In the genomic region with DNA sequence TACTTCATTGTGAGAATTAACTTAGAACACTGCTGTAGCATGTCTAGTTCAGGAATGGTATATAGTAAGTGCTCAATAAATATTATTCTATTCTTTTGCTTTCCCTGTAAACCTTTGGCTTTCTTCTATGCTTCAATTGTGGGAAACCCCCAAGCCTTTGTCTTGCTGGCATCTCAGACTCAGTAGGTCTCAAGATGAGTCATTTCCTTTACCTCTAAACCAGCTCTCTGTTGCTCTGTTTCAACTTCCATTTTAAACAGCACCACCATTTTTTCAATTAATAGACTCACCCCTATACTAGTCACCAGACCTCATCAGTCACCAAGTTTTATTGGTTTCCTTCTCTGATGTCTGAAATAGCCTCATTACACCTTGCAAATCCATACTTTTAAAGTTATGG, we compare ENCODE assay signal across 10 cellular contexts. TPM values are rescaled to one million over a fixed set of nuclear protein-coding genes. Genes with fewer than 3 reads are reported as not detected.
DNase-seq lines count a peak whose midpoint lies in the region; ATAC-seq and TF ChIP-seq lines count a peak whose summit lies in the region.
"Had no signal": no experiment of that assay in that cellular context is flagged by ENCODE, and none has a peak within 500 bp of the region (broad histone marks: within the 10 kb centered on the region; RNA-seq: fewer than 3 reads in every experiment).

No MANE protein-coding gene starts in this region.

- H3K27me3 ChIP-seq in breast epithelium (no peaks in the 10 kb centered on the region), psoas muscle (ENCODE audit: insufficient read depth in 3 of 3, low read length in 2 of 3) (no peaks in the 10 kb centered on the region)

- H3K4me3 ChIP-seq in breast epithelium (no peak overlapping the region), psoas muscle (no peak overlapping the region)

- ATAC-seq in HG02885 (IDR thresholded peaks at IDR 0.05; ENCODE audit: poor library complexity, unreplicated experiment) (peak; percentile 99), T-helper 17 cell (peak; percentile 77), psoas muscle (no peak)

- no TSS peak for BruUV-seq in MCF 10A (replicated peaks; lab: Mats Ljungman, UMichigan)

- peaks cover 5% of the 10 kb centered on the region for H3K36me3 ChIP-seq in breast epithelium
- H3K36me3 ChIP-seq in psoas muscle (ENCODE audit: insufficient read depth in 1 of 2, low read depth in 1 of 2) = no peaks in the 10 kb centered on the region

- H3K9me3 Mint-ChIP-seq in MCF 10A (ENCODE audit: unreplicated experiment) = peaks cover 6% of the 10 kb centered on the region
- H3K9me3 Mint-ChIP-seq in stimulated activated naive CD8-positive, alpha-beta T cell treated with anti-CD3 and anti-CD28 coated beads, Interleukin-15, Interleukin-2, amounts not matched to agents 100 ng/mL and 50 ng/mL, for 24 hours = no peaks in the 10 kb centered on the region

- TF ChIP-seq CTCF in MCF 10A (IDR thresholded peaks at IDR 0.05; ENCODE audit: unreplicated experiment) (no peak), breast epithelium (IDR thresholded peaks at IDR 0.05) (no peak), psoas muscle (IDR thresholded peaks at IDR 0.05) (no peak)

- no peak for TF ChIP-seq POLR2A in breast epithelium (IDR thresholded peaks at IDR 0.05)

- H3K36me3 Mint-ChIP-seq in MCF 10A (ENCODE audit: insufficient read depth, unreplicated experiment) (no peaks in the 10 kb centered on the region), T-helper 17 cell (ENCODE audit: low read depth) (no peaks in the 10 kb centered on the region)
- no peaks in the 10 kb centered on the region for H3K36me3 Mint-ChIP-seq in stimulated activated naive CD8-positive, alpha-beta T cell treated with anti-CD3 and anti-CD28 coated beads, Interleukin-15, Interleukin-2, amounts not matched to agents 100 ng/mL and 50 ng/mL, for 24 hours (ENCODE audit: low read depth)

- H3K9me3 ChIP-seq in breast epithelium = peaks cover 0 to under 1% of the 10 kb centered on the region in 2 donors
- no peaks in the 10 kb centered on the region for H3K9me3 ChIP-seq in T-helper 17 cell (ENCODE audit: control insufficient read depth, low read length, poor library complexity, severe bottlenecking)
- no peaks in the 10 kb centered on the region for H3K9me3 ChIP-seq in psoas muscle

- DNase-seq in MCF 10A (ENCODE audit: unreplicated experiment) (peak; percentile 6), breast epithelium (ENCODE audit: low spot score in 2 of 2) (no peak), T-helper 17 cell (no peak), NCI-H2081 (lab: John Stamatoyannopoulos, UW) (no peak), DMS53 treated with DMSO at 0.1 percent for 48 hours (lab: John Stamatoyannopoulos, UW; ENCODE audit: unreplicated experiment) (no peak), psoas muscle (no peak)
- DNase-seq: SIG-M5, small intestine had no signal

- POLR2A ChIA-PET in MCF 10A (lab: Yijun Ruan, JAX) = no interaction called here

- H3K27ac ChIP-seq in breast epithelium (no peak overlapping the region), psoas muscle (no peak overlapping the region)

- H3K27ac Mint-ChIP-seq in MCF 10A (ENCODE audit: low read depth, unreplicated experiment) (no peak overlapping the region), T-helper 17 cell (peak overlapping the region; percentile 0)
- peak overlapping the region; percentile 42 for H3K27ac Mint-ChIP-seq in stimulated activated naive CD8-positive, alpha-beta T cell treated with anti-CD3 and anti-CD28 coated beads, Interleukin-15, Interleukin-2, amounts not matched to agents 100 ng/mL and 50 ng/mL, for 24 hours

- intact Hi-C loops in MCF 10A (cut with micrococcal nuclease) (no loop called here), breast epithelium (cut with DNase I; ENCODE audit: low total_unique reads) (loop anchor here (5.0 kb wide), 1 partner anchor 584 kb away; no protein-coding TSS in a partner anchor), psoas muscle (cut with DNase I) (no loop called here)

- CTCF ChIA-PET in MCF 10A (lab: Yijun Ruan, JAX) = interaction anchor here (0.6 kb wide), 1 partner anchor 427 kb away, joined by 3 read pairs; no protein-coding TSS in a partner anchor

- no peaks in the 10 kb centered on the region for H3K4me1 ChIP-seq in breast epithelium
- H3K4me1 ChIP-seq in psoas muscle = no peaks in the 10 kb centered on the region

- no peaks in the 10 kb centered on the region for H3K4me1 Mint-ChIP-seq in MCF 10A (ENCODE audit: insufficient read depth, unreplicated experiment)
- no peaks in the 10 kb centered on the region for H3K4me1 Mint-ChIP-seq in T-helper 17 cell
- H3K4me1 Mint-ChIP-seq in stimulated activated naive CD8-positive, alpha-beta T cell treated with anti-CD3 and anti-CD28 coated beads, Interleukin-15, Interleukin-2, amounts not matched to agents 100 ng/mL and 50 ng/mL, for 24 hours (ENCODE audit: low read depth) = peaks cover 32% of the 10 kb centered on the region

- H3K4me3 Mint-ChIP-seq in MCF 10A (ENCODE audit: unreplicated experiment) = no peak overlapping the region
- no peak overlapping the region for H3K4me3 Mint-ChIP-seq in T-helper 17 cell
- H3K4me3 Mint-ChIP-seq in stimulated activated naive CD8-positive, alpha-beta T cell treated with anti-CD3 and anti-CD28 coated beads, Interleukin-15, Interleukin-2, amounts not matched to agents 100 ng/mL and 50 ng/mL, for 24 hours = no peak overlapping the region

- H3K27me3 Mint-ChIP-seq in MCF 10A (ENCODE audit: insufficient read depth, unreplicated experiment) (no peaks in the 10 kb centered on the region), T-helper 17 cell (no peaks in the 10 kb centered on the region)
- H3K27me3 Mint-ChIP-seq in stimulated activated naive CD8-positive, alpha-beta T cell treated with anti-CD3 and anti-CD28 coated beads, Interleukin-15, Interleukin-2, amounts not matched to agents 100 ng/mL and 50 ng/mL, for 24 hours = no peaks in the 10 kb centered on the region

RNA-seq across cellular contexts. Expression of a gene that starts 43.5 kb away (rescaled TPM):
- total RNA-seq in MCF 10A (2022) = 48.3 and 49.6 TPM in 2 replicates
- 10 to 100 TPM; 12.9 to 14.4 (median 13.3) TPM for total RNA-seq in breast epithelium
- total RNA-seq in T-helper 17 cell = 10 to 100 TPM; 19.3 to 25.3 TPM
- 100 to 1,000 TPM in 3 of 4 donors, 10 to 100 TPM in 1; 86.5 to 125 (median 109) TPM for total RNA-seq in psoas muscle
- polyA plus RNA-seq in psoas muscle = 10 to 100 TPM; 17.9 to 30.9 (median 20.0) TPM

Comparison
In these comparisons a context has a peak if more than half of its experiments do, and no peak if none do; other contexts are left out.
1. ATAC-seq: peak in HG02885 (single experiment) and T-helper 17 cell (single experiment); none in psoas muscle (0 of 4).